In genomic region chr18:48616484-48617255, GRCh38 we compare ENCODE assay signal across 25 cellular contexts.
DNase-seq lines count a peak whose midpoint lies in the region; ATAC-seq and TF ChIP-seq lines count a peak whose summit lies in the region.
"Had no signal": no experiment of that assay in that cellular context is flagged by ENCODE, and none has a peak within 500 bp of the region (broad histone marks: within the 10 kb centered on the region; RNA-seq: fewer than 3 reads in every experiment).

No MANE protein-coding gene starts in this region.

- POLR2A ChIA-PET in WTC11 (lab: Charles Lee): no interaction called here

- peak overlapping the region; percentile 36; the same call in 1 of the 2 replicates for H3K27ac Mint-ChIP-seq in WTC11
- H3K27ac Mint-ChIP-seq: activated B cell treated with CpG ODN at 0.5 μM for 24 hours; activated naive CD4-positive, alpha-beta T cell treated with anti-CD3 and anti-CD28 coated beads, Interleukin-2, amount 50 U/mL, for 24 hours; memory B cell had no signal

- TF ChIP-seq CTCF in WTC11 (IDR thresholded peaks at IDR 0.05) (no peak), fibroblast of mammary gland (conservative IDR thresholded peaks at IDR 0.05; ENCODE audit: control insufficient read depth, insufficient read depth, low read depth, low read length) (no peak), esophagus muscularis mucosa (IDR thresholded peaks at IDR 0.05) (no peak)

- peaks cover 35% of the 10 kb centered on the region for H3K4me1 Mint-ChIP-seq in WTC11
- H3K4me1 Mint-ChIP-seq: activated naive CD4-positive, alpha-beta T cell treated with anti-CD3 and anti-CD28 coated beads, Interleukin-2, amount 50 U/mL, for 24 hours had no signal

- H3K4me1 ChIP-seq in GM23248 (ENCODE audit: insufficient read depth) (peaks cover 11% of the 10 kb centered on the region), esophagus muscularis mucosa (peaks cover 38 to 69% (median 55%) of the 10 kb centered on the region in 4 donors)
- H3K4me1 ChIP-seq: HAP-1, vagina had no signal

- no peaks in the 10 kb centered on the region for H3K9me3 Mint-ChIP-seq in WTC11
- H3K9me3 Mint-ChIP-seq: activated B cell treated with CpG ODN at 0.5 μM for 24 hours; activated naive CD4-positive, alpha-beta T cell treated with anti-CD3 and anti-CD28 coated beads, Interleukin-2, amount 50 U/mL, for 24 hours; memory B cell had no signal

- H3K27me3 ChIP-seq in GM23248 (replicated peaks; ENCODE audit: insufficient read depth) (no peaks in the 10 kb centered on the region), esophagus muscularis mucosa (no peaks in the 10 kb centered on the region)
- H3K27me3 ChIP-seq: BLaER1 treated with 17β-estradiol and CSF1 and Interleukin-3, amounts not matched to agents 10 nM and 100 nM; vagina had no signal

- CTCF ChIA-PET in WTC11 (lab: Charles Lee): no interaction called here

- ATAC-seq in WTC11: no peak
- no peak for ATAC-seq in esophagus mucosa
- ATAC-seq in HG02610 (IDR thresholded peaks at IDR 0.05; ENCODE audit: unreplicated experiment): no peak
- ATAC-seq in GM21529 (IDR thresholded peaks at IDR 0.05; ENCODE audit: unreplicated experiment): no peak
- ATAC-seq: GM12878 had no signal

- H3K27ac ChIP-seq in GM23248 (peak overlapping the region; percentile 39; the same call in 1 of the 2 replicates), esophagus muscularis mucosa (replicated peaks in 1 of 4) (peak overlapping the region in 1 of 4 donors; percentile 27)
- H3K27ac ChIP-seq: BLaER1 treated with 17β-estradiol and CSF1 and Interleukin-3, amounts not matched to agents 10 nM and 100 nM; vagina had no signal

- no peaks in the 10 kb centered on the region for H3K36me3 Mint-ChIP-seq in WTC11
- H3K36me3 Mint-ChIP-seq: activated naive CD4-positive, alpha-beta T cell treated with anti-CD3 and anti-CD28 coated beads, Interleukin-2, amount 50 U/mL, for 24 hours had no signal

- peaks cover 3% of the 10 kb centered on the region for H3F3A ChIP-seq in GM23248 (ENCODE audit: insufficient read depth)

- no peak overlapping the region for H3K4me3 Mint-ChIP-seq in WTC11
- H3K4me3 Mint-ChIP-seq: activated B cell treated with CpG ODN at 0.5 μM for 24 hours; activated naive CD4-positive, alpha-beta T cell treated with anti-CD3 and anti-CD28 coated beads, Interleukin-2, amount 50 U/mL, for 24 hours; memory B cell had no signal

- DNase-seq in GM23248 (peak; percentile 58), WTC11 (ENCODE audit: low spot score) (no peak), fibroblast of mammary gland (ENCODE audit: low read depth) (peak; percentile 36), pons (ENCODE audit: low spot score) (peak; percentile 66), esophagus muscularis mucosa (ENCODE audit: extremely low spot score) (no peak)
- DNase-seq: activated B cell treated with CpG ODN at 0.5 μM for 24 hours; activated CD4-positive, alpha-beta T cell treated with anti-CD3 and anti-CD28 coated beads, Interleukin-2, amount 50 U/mL, for 4 hours; activated CD8-positive, alpha-beta memory T cell treated with anti-CD3 and anti-CD28 coated beads, Interleukin-2, amount 50 U/mL, for 4 hours; kidney glomerular epithelial cell; NCI-H1048; NCI-H345; NCI-H748 treated with DMSO at 0.1 percent for 48 hours; SHP77; stimulated activated CD4-positive, alpha-beta T cell treated with anti-CD3 and anti-CD28 coated beads, Interleukin-2, amount 100 ng/mL, for 24 hours; substantia nigra; T1000 had no signal

- H3K9me3 ChIP-seq in GM23248 (ENCODE audit: low read depth) (no peaks in the 10 kb centered on the region), esophagus muscularis mucosa (no peaks in the 10 kb centered on the region)
- H3K9me3 ChIP-seq: BLaER1 treated with 17β-estradiol and CSF1 and Interleukin-3, amounts not matched to agents 10 nM and 100 nM; HAP-1; vagina had no signal

- H4K20me1 ChIP-seq in GM23248 (ENCODE audit: insufficient read depth): peaks cover 2% of the 10 kb centered on the region; the same call in 1 of the 2 replicates

- H3K79me2 ChIP-seq in GM23248 (ENCODE audit: insufficient read depth): peaks cover 98% of the 10 kb centered on the region

- no peak overlapping the region for H2AFZ ChIP-seq in GM23248

- H3K4me3 ChIP-seq in GM23248 (no peak overlapping the region), fibroblast of mammary gland (ENCODE audit: control insufficient read depth, low read depth, low read length) (no peak overlapping the region), esophagus muscularis mucosa (no peak overlapping the region)
- H3K4me3 ChIP-seq: BLaER1 treated with 17β-estradiol and CSF1 and Interleukin-3, amounts not matched to agents 10 nM and 100 nM; GM12878; HAP-1; vagina had no signal

- TF ChIP-seq POLR2A in esophagus muscularis mucosa (IDR thresholded peaks at IDR 0.05; ENCODE audit: low read depth): no peak

- no peaks in the 10 kb centered on the region for H3K27me3 Mint-ChIP-seq in WTC11 (ENCODE audit: low read depth)
- H3K27me3 Mint-ChIP-seq: activated B cell treated with CpG ODN at 0.5 μM for 24 hours; activated naive CD4-positive, alpha-beta T cell treated with anti-CD3 and anti-CD28 coated beads, Interleukin-2, amount 50 U/mL, for 24 hours; memory B cell had no signal

- intact Hi-C loops in esophagus muscularis mucosa (cut with DNase I): no loop called here

- H3K9ac ChIP-seq in GM23248: no peak overlapping the region
- H3K9ac ChIP-seq: BLaER1 treated with 17β-estradiol and CSF1 and Interleukin-3, amounts not matched to agents 10 nM and 100 nM had no signal

- no peaks in the 10 kb centered on the region for H3K9me2 ChIP-seq in GM23248 (ENCODE audit: insufficient read depth)

- in situ Hi-C loops in GM23248 (cut with MboI): no loop called here

- 69 to 72% methylated on average over 8 of the region's 8 CpGs for WGBS in GM23248 (ENCODE audit: low coverage in 1 of 2, low lambda C conversion rate in 2 of 2, missing lambda C conversion rate in 2 of 2), 2 experiments
- WGBS in esophagus muscularis mucosa: 84% methylated on average over 8 of the region's 8 CpGs

- no peak overlapping the region for H3K4me2 ChIP-seq in GM23248 (ENCODE audit: unreplicated experiment)
- H3K4me2 ChIP-seq: BLaER1 treated with 17β-estradiol and CSF1 and Interleukin-3, amounts not matched to agents 10 nM and 100 nM had no signal

- TF ChIP-seq EP300 in esophagus muscularis mucosa (IDR thresholded peaks at IDR 0.05): no peak

- H3K36me3 ChIP-seq in GM23248 (ENCODE audit: low read depth) (peaks cover 8% of the 10 kb centered on the region; the same call in 1 of the 2 replicates), esophagus muscularis mucosa (peaks cover 0 to 24% (median 11%) of the 10 kb centered on the region in 4 donors)
- H3K36me3 ChIP-seq: HAP-1 had no signal

TF ChIP-seq in WTC11, 78 proteins besides CTCF, POLR2A, EP300 and RAD21:
- TF ChIP-seq GABPB1 (CRISPR knock-in tag; IDR thresholded peaks at IDR 0.05) (no peak), SOX15 (CRISPR knock-in tag; IDR thresholded peaks at IDR 0.05) (no peak), ATF1 (CRISPR knock-in tag; IDR thresholded peaks at IDR 0.05) (no peak), HMGXB4 (CRISPR knock-in tag; IDR thresholded peaks at IDR 0.05) (no peak), PRRX2 (CRISPR knock-in tag; IDR thresholded peaks at IDR 0.05) (no peak)

Comparison
In these comparisons a context has a peak if more than half of its experiments do, and no peak if none do; other contexts are left out.
1. DNase-seq: peak in GM23248 (single experiment), fibroblast of mammary gland (single experiment) and pons (single experiment); none in WTC11 (single experiment) and esophagus muscularis mucosa (single experiment).